2 cellular contexts compared by ENCODE assay signal in the genomic region with DNA sequence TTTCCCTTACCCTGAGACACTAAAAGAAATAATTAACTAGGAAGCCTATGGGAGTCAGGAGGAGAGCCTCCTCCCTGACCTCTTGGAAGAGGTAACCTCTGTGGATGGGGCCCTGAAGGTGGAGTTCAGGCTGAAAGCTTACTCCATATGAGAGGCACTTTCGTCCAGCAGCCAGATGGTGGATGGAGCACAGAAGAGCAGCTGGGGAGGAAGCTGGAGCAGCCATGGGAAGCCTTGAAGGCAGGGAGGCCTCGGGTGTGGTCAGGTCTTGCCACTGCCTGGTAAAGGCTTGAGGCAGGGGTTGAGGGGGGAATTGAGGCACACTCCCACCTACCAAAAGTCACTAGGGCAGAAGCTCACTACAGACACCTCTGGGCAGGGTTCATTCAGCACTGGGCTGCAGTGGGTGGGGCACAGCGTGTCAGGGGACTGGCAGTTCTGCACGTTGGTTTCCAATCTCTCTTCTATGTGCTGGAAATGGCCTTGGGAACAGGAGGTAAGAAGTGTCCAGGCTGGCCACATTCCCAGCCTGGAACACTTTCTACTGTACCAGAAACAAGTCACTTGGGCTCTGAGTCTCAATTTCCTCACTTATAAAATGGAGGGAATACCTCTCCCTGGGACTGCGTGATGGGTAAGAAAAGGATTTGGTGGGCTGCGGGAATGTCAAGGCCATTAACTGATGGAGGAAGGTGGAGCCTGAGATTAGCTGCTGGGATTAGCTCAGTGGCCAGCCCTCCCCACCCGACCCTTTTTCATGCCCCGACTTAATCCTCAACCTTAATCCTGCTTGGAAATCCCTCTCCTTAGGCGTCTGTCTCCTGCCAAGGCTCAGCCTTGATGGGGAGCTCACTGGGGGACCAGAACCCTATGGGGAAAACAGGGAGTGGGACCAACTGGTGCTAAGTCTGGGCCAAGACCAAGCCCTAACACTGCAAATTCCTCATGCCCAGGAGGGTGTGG.
TF ChIP-seq lines count a peak whose summit lies in the region.

No MANE protein-coding gene starts in this region.

TF ChIP-seq in HEK293, 187 proteins besides CTCF, POLR2A, EP300 and RAD21:
- TF ChIP-seq ZNF175 (tag by site-specific recombination; IDR thresholded peaks at IDR 0.05): no peak
- TF ChIP-seq ZNF426 (tag by site-specific recombination; IDR thresholded peaks at IDR 0.05): no peak
- no peak for TF ChIP-seq ZNF626 (tag by site-specific recombination; IDR thresholded peaks at IDR 0.05)
- peak; percentile 91 for TF ChIP-seq ZNF341 (tag by site-specific recombination; IDR thresholded peaks at IDR 0.05; ENCODE audit: low read depth)
- TF ChIP-seq, protein P1, sequence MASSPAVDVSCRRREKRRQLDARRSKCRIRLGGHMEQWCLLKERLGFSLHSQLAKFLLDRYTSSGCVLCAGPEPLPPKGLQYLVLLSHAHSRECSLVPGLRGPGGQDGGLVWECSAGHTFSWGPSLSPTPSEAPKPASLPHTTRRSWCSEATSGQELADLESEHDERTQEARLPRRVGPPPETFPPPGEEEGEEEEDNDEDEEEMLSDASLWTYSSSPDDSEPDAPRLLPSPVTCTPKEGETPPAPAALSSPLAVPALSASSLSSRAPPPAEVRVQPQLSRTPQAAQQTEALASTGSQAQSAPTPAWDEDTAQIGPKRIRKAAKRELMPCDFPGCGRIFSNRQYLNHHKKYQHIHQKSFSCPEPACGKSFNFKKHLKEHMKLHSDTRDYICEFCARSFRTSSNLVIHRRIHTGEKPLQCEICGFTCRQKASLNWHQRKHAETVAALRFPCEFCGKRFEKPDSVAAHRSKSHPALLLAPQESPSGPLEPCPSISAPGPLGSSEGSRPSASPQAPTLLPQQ (tag by site-specific recombination; IDR thresholded peaks at IDR 0.05): no peak
- TF ChIP-seq ZNF600 (tag by site-specific recombination; IDR thresholded peaks at IDR 0.05): no peak
- TF ChIP-seq, protein P2, sequence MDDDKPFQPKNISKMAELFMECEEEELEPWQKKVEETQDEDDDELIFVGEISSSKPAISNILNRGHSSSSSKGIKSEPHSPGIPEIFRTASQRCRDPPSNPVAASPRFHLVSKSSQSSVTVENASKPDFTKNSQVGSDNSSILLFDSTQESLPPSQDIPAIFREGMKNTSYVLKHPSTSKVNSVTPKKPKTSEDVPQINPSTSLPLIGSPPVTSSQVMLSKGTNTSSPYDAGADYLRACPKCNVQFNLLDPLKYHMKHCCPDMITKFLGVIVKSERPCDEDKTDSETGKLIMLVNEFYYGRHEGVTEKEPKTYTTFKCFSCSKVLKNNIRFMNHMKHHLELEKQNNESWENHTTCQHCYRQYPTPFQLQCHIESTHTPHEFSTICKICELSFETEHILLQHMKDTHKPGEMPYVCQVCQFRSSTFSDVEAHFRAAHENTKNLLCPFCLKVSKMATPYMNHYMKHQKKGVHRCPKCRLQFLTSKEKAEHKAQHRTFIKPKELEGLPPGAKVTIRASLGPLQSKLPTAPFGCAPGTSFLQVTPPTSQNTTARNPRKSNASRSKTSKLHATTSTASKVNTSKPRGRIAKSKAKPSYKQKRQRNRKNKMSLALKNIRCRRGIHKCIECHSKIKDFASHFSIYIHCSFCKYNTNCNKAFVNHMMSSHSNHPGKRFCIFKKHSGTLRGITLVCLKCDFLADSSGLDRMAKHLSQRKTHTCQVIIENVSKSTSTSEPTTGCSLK (tag by site-specific recombination; IDR thresholded peaks at IDR 0.05): no peak
- TF ChIP-seq ZSCAN23 (tag by site-specific recombination; IDR thresholded peaks at IDR 0.05): no peak
- TF ChIP-seq ZNF10 (tag by site-specific recombination; IDR thresholded peaks at IDR 0.05): no peak
- 0 out of 2 replicates have a peak, but pooled peaks have one; percentile 34 for TF ChIP-seq GLIS1 (tag by site-specific recombination; IDR thresholded peaks at IDR 0.05)
- TF ChIP-seq, protein P3, sequence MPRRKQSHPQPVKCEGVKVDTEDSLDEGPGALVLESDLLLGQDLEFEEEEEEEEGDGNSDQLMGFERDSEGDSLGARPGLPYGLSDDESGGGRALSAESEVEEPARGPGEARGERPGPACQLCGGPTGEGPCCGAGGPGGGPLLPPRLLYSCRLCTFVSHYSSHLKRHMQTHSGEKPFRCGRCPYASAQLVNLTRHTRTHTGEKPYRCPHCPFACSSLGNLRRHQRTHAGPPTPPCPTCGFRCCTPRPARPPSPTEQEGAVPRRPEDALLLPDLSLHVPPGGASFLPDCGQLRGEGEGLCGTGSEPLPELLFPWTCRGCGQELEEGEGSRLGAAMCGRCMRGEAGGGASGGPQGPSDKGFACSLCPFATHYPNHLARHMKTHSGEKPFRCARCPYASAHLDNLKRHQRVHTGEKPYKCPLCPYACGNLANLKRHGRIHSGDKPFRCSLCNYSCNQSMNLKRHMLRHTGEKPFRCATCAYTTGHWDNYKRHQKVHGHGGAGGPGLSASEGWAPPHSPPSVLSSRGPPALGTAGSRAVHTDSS (tag by site-specific recombination; IDR thresholded peaks at IDR 0.05): no peak

TF ChIP-seq in K562, 482 proteins besides CTCF, POLR2A, EP300 and RAD21:
- peak; percentile 93 for TF ChIP-seq ZNF263 (CRISPR knock-in tag; IDR thresholded peaks at IDR 0.05; ENCODE audit: borderline replicate concordance)
- TF ChIP-seq, protein P4, sequence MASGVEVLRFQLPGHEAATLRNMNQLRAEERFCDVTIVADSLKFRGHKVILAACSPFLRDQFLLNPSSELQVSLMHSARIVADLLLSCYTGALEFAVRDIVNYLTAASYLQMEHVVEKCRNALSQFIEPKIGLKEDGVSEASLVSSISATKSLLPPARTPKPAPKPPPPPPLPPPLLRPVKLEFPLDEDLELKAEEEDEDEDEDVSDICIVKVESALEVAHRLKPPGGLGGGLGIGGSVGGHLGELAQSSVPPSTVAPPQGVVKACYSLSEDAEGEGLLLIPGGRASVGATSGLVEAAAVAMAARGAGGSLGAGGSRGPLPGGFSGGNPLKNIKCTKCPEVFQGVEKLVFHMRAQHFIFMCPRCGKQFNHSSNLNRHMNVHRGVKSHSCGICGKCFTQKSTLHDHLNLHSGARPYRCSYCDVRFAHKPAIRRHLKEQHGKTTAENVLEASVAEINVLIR (CRISPR knock-in tag; IDR thresholded peaks at IDR 0.05): no peak
